ENCODE assay signal across 34 cellular contexts in genomic region chr7:44496385-44496784, GRCh38. TPM values are rescaled to one million over a fixed set of nuclear protein-coding genes. Genes with fewer than 3 reads are reported as not detected.
"Had no signal": no experiment of that assay in that cellular context is flagged by ENCODE, and none has a peak within 500 bp of the region (broad histone marks: within the 10 kb centered on the region; RNA-seq: fewer than 3 reads in every experiment).

No MANE protein-coding gene starts in this region.

- H3K4me1 ChIP-seq: neural progenitor cell, parathyroid adenoma, thyroid gland, tibial nerve, vagina had no signal

- H3K27me3 ChIP-seq: ovary, stomach, thyroid gland, tibial nerve, upper lobe of left lung, vagina had no signal

- DNase-seq: naive thymus-derived CD4-positive, alpha-beta T cell; natural killer cell; occipital lobe; ovary; posterior cingulate gyrus; psoas muscle; right cardiac atrium; spleen; stimulated activated CD4-positive, alpha-beta T cell treated with anti-CD3 and anti-CD28 coated beads, Interleukin-12 subunit alpha, Interleukin-12 subunit beta, amount 100 ng/mL, for 4 hours; stimulated activated CD4-positive, alpha-beta T cell treated with anti-CD3 and anti-CD28 coated beads, Interleukin-1b, Interleukin-23, amount 100 ng/mL, for 48 hours; stimulated activated CD4-positive, alpha-beta T cell treated with anti-CD3 and anti-CD28 coated beads, Interleukin-4, amount 100 ng/mL, for 1 hour; stimulated activated CD4-positive, alpha-beta T cell treated with anti-CD3 and anti-CD28 coated beads, Interleukin-4, amount 100 ng/mL, for 4 hours; stimulated activated CD8-positive, alpha-beta memory T cell treated with anti-CD3 and anti-CD28 coated beads, Interleukin-4, amount 100 ng/mL, for 48 hours; stimulated activated naive B cell treated with anti-CD40 and anti-IgM and Interleukin-4, amounts not matched to agents 10 μg/mL and 1 μg/mL and 100 μg/mL, for 72 hours; stimulated activated naive CD4-positive, alpha-beta T cell treated with Interleukin-2 at 50 U/mL for 16 hours; stomach; thyroid gland; trophoblast cell; upper lobe of left lung had no signal

- H3K4me3 ChIP-seq: neural progenitor cell, ovary, psoas muscle, skin epidermis, smooth muscle cell, spleen, stomach, thoracic aorta, thyroid gland, tibial nerve, upper lobe of left lung, vagina had no signal

- H3K79me2 ChIP-seq: parathyroid adenoma had no signal

- H3K36me3 ChIP-seq: neural progenitor cell, ovary, spleen, stomach, thoracic aorta, thyroid gland, tibial nerve, upper lobe of left lung, vagina had no signal

- H3K36me3 Mint-ChIP-seq: naive thymus-derived CD4-positive, alpha-beta T cell; natural killer cell; neural progenitor cell; stimulated activated naive B cell treated with anti-CD40 and anti-IgM and Interleukin-4, amounts not matched to agents 10 μg/mL and 1 μg/mL and 100 μg/mL, for 72 hours had no signal

- H3K4me3 Mint-ChIP-seq: naive thymus-derived CD4-positive, alpha-beta T cell; natural killer cell; nephron; neural progenitor cell; stimulated activated naive B cell treated with anti-CD40 and anti-IgM and Interleukin-4, amounts not matched to agents 10 μg/mL and 1 μg/mL and 100 μg/mL, for 72 hours; stimulated activated naive CD8-positive, alpha-beta T cell treated with anti-CD3 and anti-CD28 coated beads, Interleukin-15, Interleukin-2, amounts not matched to agents 100 ng/mL and 50 ng/mL, for 24 hours had no signal

- H3K9me3 Mint-ChIP-seq: naive thymus-derived CD4-positive, alpha-beta T cell; natural killer cell; nephron; neural progenitor cell; stimulated activated naive B cell treated with anti-CD40 and anti-IgM and Interleukin-4, amounts not matched to agents 10 μg/mL and 1 μg/mL and 100 μg/mL, for 72 hours; stimulated activated naive CD8-positive, alpha-beta T cell treated with anti-CD3 and anti-CD28 coated beads, Interleukin-15, Interleukin-2, amounts not matched to agents 100 ng/mL and 50 ng/mL, for 24 hours had no signal

- H2AFZ ChIP-seq: parathyroid adenoma had no signal

- H3K9ac ChIP-seq: neural progenitor cell, parathyroid adenoma had no signal

- ATAC-seq: naive thymus-derived CD4-positive, alpha-beta T cell; natural killer cell; psoas muscle; right cardiac atrium; sciatic nerve; stimulated activated naive B cell treated with anti-CD40 and anti-IgM and Interleukin-4, amounts not matched to agents 10 μg/mL and 1 μg/mL and 100 μg/mL, for 72 hours had no signal

- H3K4me1 Mint-ChIP-seq: natural killer cell; nephron; stimulated activated naive B cell treated with anti-CD40 and anti-IgM and Interleukin-4, amounts not matched to agents 10 μg/mL and 1 μg/mL and 100 μg/mL, for 72 hours had no signal

- H3K9me3 ChIP-seq: ovary, psoas muscle, spleen, stomach, thoracic aorta, thyroid gland, tibial nerve, upper lobe of left lung, vagina had no signal

- H3K27ac Mint-ChIP-seq: naive thymus-derived CD4-positive, alpha-beta T cell; natural killer cell; nephron; neural progenitor cell; progenitor cell of endocrine pancreas; stimulated activated naive B cell treated with anti-CD40 and anti-IgM and Interleukin-4, amounts not matched to agents 10 μg/mL and 1 μg/mL and 100 μg/mL, for 72 hours; stimulated activated naive CD8-positive, alpha-beta T cell treated with anti-CD3 and anti-CD28 coated beads, Interleukin-15, Interleukin-2, amounts not matched to agents 100 ng/mL and 50 ng/mL, for 24 hours had no signal

- H3K27ac ChIP-seq: neural progenitor cell, ovary, parathyroid adenoma, psoas muscle, skin epidermis, spleen, stomach, thoracic aorta, thyroid gland, tibial nerve, upper lobe of left lung, vagina had no signal

- H3K4me2 ChIP-seq: neural progenitor cell, smooth muscle cell had no signal

RNA-seq across cellular contexts. Expression of gene NPC1L1, which starts 44.7 kb away (rescaled TPM):
- total RNA-seq: osteoblast, temporal lobe, thyroid gland, urinary bladder had no signal
- polyA plus RNA-seq: naive thymus-derived CD4-positive, alpha-beta T cell; neural cell had no signal
